11 cellular contexts compared by ENCODE assay signal in genomic region chr6:166168616-166169548, GRCh38. TPM values are rescaled to one million over a fixed set of nuclear protein-coding genes. Genes with fewer than 3 reads are reported as not detected.
DNase-seq lines count a peak whose midpoint lies in the region; ATAC-seq and TF ChIP-seq lines count a peak whose summit lies in the region.
"Had no signal": no experiment of that assay in that cellular context is flagged by ENCODE, and none has a peak within 500 bp of the region (broad histone marks: within the 10 kb centered on the region; RNA-seq: fewer than 3 reads in every experiment).

No MANE protein-coding gene starts in this region.

- no peak for TF ChIP-seq CTCF in choroid plexus epithelial cell (conservative IDR thresholded peaks at IDR 0.05; ENCODE audit: low read depth, low read length)

- H3K27me3 Mint-ChIP-seq in stimulated activated naive CD8-positive, alpha-beta T cell treated with anti-CD3 and anti-CD28 coated beads, Interleukin-15, Interleukin-2, amounts not matched to agents 100 ng/mL and 50 ng/mL, for 24 hours, result peaks cover 59% of the 10 kb centered on the region
- H3K27me3 Mint-ChIP-seq in naive thymus-derived CD8-positive, alpha-beta T cell, result peaks cover 31 to 56% (median 51%) of the 10 kb centered on the region in 5 donors

- no peaks in the 10 kb centered on the region for H3K9me3 Mint-ChIP-seq in stimulated activated naive CD8-positive, alpha-beta T cell treated with anti-CD3 and anti-CD28 coated beads, Interleukin-15, Interleukin-2, amounts not matched to agents 100 ng/mL and 50 ng/mL, for 24 hours
- no peaks in the 10 kb centered on the region for H3K9me3 Mint-ChIP-seq in naive thymus-derived CD8-positive, alpha-beta T cell

- no peak for ATAC-seq in stimulated activated naive CD8-positive, alpha-beta T cell treated with anti-CD3 and anti-CD28 coated beads, Interleukin-15, Interleukin-2, amounts not matched to agents 100 U/mL and 50 U/mL, for 24 hours
- no peak for ATAC-seq in naive thymus-derived CD8-positive, alpha-beta T cell

- peaks cover 14% of the 10 kb centered on the region for H3K4me1 Mint-ChIP-seq in stimulated activated naive CD8-positive, alpha-beta T cell treated with anti-CD3 and anti-CD28 coated beads, Interleukin-15, Interleukin-2, amounts not matched to agents 100 ng/mL and 50 ng/mL, for 24 hours (ENCODE audit: low read depth)
- H3K4me1 Mint-ChIP-seq in naive thymus-derived CD8-positive, alpha-beta T cell, result peaks cover 8 to 27% (median 12%) of the 10 kb centered on the region in 4 donors

- DNase-seq in stimulated activated naive CD8-positive, alpha-beta T cell treated with anti-CD3 and anti-CD28 coated beads, Interleukin-15, Interleukin-2, amounts not matched to agents 100 U/mL and 50 U/mL, for 24 hours, result no peak
- DNase-seq in choroid plexus epithelial cell (ENCODE audit: low read depth), result peak; percentile 6
- DNase-seq in naive thymus-derived CD8-positive, alpha-beta T cell, result no peak
- no peak for DNase-seq in HK-2 (ENCODE audit: unreplicated experiment)
- no peak for DNase-seq in stimulated activated naive CD4-positive, alpha-beta T cell treated with Interleukin-2 at 50 U/mL for 16 hours (lab: John Stamatoyannopoulos, UW)
- no peak for DNase-seq in NCI-H1436 treated with DMSO at 0.1 percent for 48 hours (lab: John Stamatoyannopoulos, UW)
- DNase-seq in ACHN, result no peak
- DNase-seq: central memory CD4-positive, alpha-beta T cell; T1000 had no signal

- POLR2A ChIA-PET in naive thymus-derived CD8-positive, alpha-beta T cell (lab: Charles Lee), result no interaction called here

- H3K36me3 Mint-ChIP-seq in stimulated activated naive CD8-positive, alpha-beta T cell treated with anti-CD3 and anti-CD28 coated beads, Interleukin-15, Interleukin-2, amounts not matched to agents 100 ng/mL and 50 ng/mL, for 24 hours (ENCODE audit: low read depth), result no peaks in the 10 kb centered on the region
- peaks cover 0 to 2% (median 0%) of the 10 kb centered on the region in 3 donors for H3K36me3 Mint-ChIP-seq in naive thymus-derived CD8-positive, alpha-beta T cell

- H3K4me3 ChIP-seq in choroid plexus epithelial cell (ENCODE audit: low read depth, low read length), result no peak overlapping the region

- peak overlapping the region; percentile 16 for H3K27ac Mint-ChIP-seq in stimulated activated naive CD8-positive, alpha-beta T cell treated with anti-CD3 and anti-CD28 coated beads, Interleukin-15, Interleukin-2, amounts not matched to agents 100 ng/mL and 50 ng/mL, for 24 hours
- peak overlapping the region in 1 of 10 donors; percentile 79 for H3K27ac Mint-ChIP-seq in naive thymus-derived CD8-positive, alpha-beta T cell

- in situ Hi-C loops in ACHN (cut with HindIII; ENCODE audit: low pct_ligation_motif_present, low pct_unique_long_range_greater_than_20kb, low sequenced_read_pairs), result no loop called here

- H3K4me3 Mint-ChIP-seq in stimulated activated naive CD8-positive, alpha-beta T cell treated with anti-CD3 and anti-CD28 coated beads, Interleukin-15, Interleukin-2, amounts not matched to agents 100 ng/mL and 50 ng/mL, for 24 hours, result peak overlapping the region; percentile 77
- peak overlapping the region in 9 of 10 donors; percentile 53 to 92 (median 74) for H3K4me3 Mint-ChIP-seq in naive thymus-derived CD8-positive, alpha-beta T cell

RNA-seq across cellular contexts. Expression of gene TBXT, which starts 1.2 kb away (rescaled TPM):
- total RNA-seq in naive thymus-derived CD8-positive, alpha-beta T cell, result not detected
- not detected for polyA plus RNA-seq in naive thymus-derived CD8-positive, alpha-beta T cell
- polyA plus RNA-seq: keratinocyte had no signal
